Comparison of ENCODE assay signal across 7 cellular contexts in the genomic region with DNA sequence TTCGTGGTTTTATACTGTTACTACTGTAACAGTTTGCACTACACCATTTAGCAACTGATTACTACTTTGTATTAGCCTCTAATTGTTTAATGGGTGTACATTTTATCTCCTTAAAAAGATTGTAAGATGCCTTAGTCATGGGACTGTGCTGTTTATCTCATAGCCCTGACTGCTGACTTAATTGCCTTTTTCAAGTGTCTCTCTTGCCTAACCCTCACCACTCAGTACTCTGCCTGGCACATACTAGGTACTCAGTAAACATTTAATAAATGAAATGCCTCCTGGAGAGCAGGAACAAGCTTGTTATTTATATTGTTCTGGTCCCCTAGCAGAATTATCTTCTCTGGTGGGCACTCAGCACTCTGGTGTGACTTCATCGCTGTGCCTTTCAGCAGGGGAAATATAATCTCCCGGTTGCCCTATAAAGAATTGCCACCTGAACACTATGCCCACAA. TPM values are rescaled to one million over a fixed set of nuclear protein-coding genes. Genes with fewer than 3 reads are reported as not detected.
A peak's percentile ranks its signal among the peaks of the same experiment; 100 is the strongest.
DNase-seq lines count a peak whose midpoint lies in the region; ATAC-seq and TF ChIP-seq lines count a peak whose summit lies in the region.

No MANE protein-coding gene starts in this region.

- no peak overlapping the region for H2BK12ac ChIP-seq in trophoblast cell (ENCODE audit: low read length)

- no peak overlapping the region for H2AFZ ChIP-seq in trophoblast cell (ENCODE audit: insufficient read depth, low read length, poor library complexity)

- no peak overlapping the region for H3K4ac ChIP-seq in trophoblast cell (ENCODE audit: low read depth, low read length)

- no peak for ATAC-seq in HG03439 (IDR thresholded peaks at IDR 0.05; ENCODE audit: unreplicated experiment)

- H3K9ac ChIP-seq in trophoblast cell (ENCODE audit: low read length), result no peak overlapping the region

- intact Hi-C loops in dorsolateral prefrontal cortex (cut with DNase I), result loop anchor here (5.0 kb wide), 2 partner anchors 133 to 277 kb away; a partner anchor contains a TSS

- no peak overlapping the region for H3K18ac ChIP-seq in trophoblast cell (ENCODE audit: low read length)

- H3K14ac ChIP-seq in trophoblast cell (ENCODE audit: low read length), result no peak overlapping the region

- H3K36me3 ChIP-seq in HAP-1 (replicated peaks) (no peaks in the 10 kb centered on the region), trophoblast cell (ENCODE audit: control insufficient read depth in 1 of 2, insufficient read depth in 2 of 2, low read length in 2 of 2) (no peaks in the 10 kb centered on the region)

- H3K23ac ChIP-seq in trophoblast cell (ENCODE audit: low read length), result no peak overlapping the region

- H3K27me3 ChIP-seq in HAP-1 (ENCODE audit: low read depth) (no peaks in the 10 kb centered on the region), dorsolateral prefrontal cortex (no peaks in the 10 kb centered on the region), trophoblast cell (ENCODE audit: insufficient read depth, low read length) (no peaks in the 10 kb centered on the region)

- H2BK120ac ChIP-seq in trophoblast cell (ENCODE audit: insufficient read depth, low read length, poor library complexity), result no peak overlapping the region

- peaks cover 26% of the 10 kb centered on the region for H3K4me1 ChIP-seq in HAP-1
- peaks cover 6 to 8% of the 10 kb centered on the region in 2 experiments for H3K4me1 ChIP-seq in trophoblast cell (ENCODE audit: control insufficient read depth in 1 of 2, insufficient read depth in 2 of 2, low read length in 2 of 2)

- DNase-seq in HAP-1 (ENCODE audit: low spot score in 2 of 2) (no peak), NCI-H69 (lab: John Stamatoyannopoulos, UW) (peak; percentile 21), dorsolateral prefrontal cortex (no peak), trophoblast cell (no peak), cerebellum (ENCODE audit: low spot score) (no peak)
- DNase-seq in stimulated activated CD4-positive, alpha-beta T cell treated with anti-CD3 and anti-CD28 coated beads, Interleukin-2, amount 100 ng/mL, for 24 hours, result no peak

- peak overlapping the region; percentile 55 for H3K4me3 ChIP-seq in HAP-1
- H3K4me3 ChIP-seq in dorsolateral prefrontal cortex, result peak overlapping the region in 49 of 59 donors; percentile 56 to 95 (median 85)
- H3K4me3 ChIP-seq in trophoblast cell (ENCODE audit: low read depth, low read length), result no peak overlapping the region

- no peak for TF ChIP-seq CTCF in dorsolateral prefrontal cortex (IDR thresholded peaks at IDR 0.05 in 54 of 56, conservative IDR thresholded peaks at IDR 0.05 in 2 of 56; ENCODE audit: low read depth in 1 of 56, partially characterized antibody in 56 of 56)

- H3K79me1 ChIP-seq in trophoblast cell (ENCODE audit: low read length), result peaks cover 18% of the 10 kb centered on the region

- H3K4me2 ChIP-seq in trophoblast cell (ENCODE audit: low read length), result peak overlapping the region; percentile 14

- no peak overlapping the region for H4K12ac ChIP-seq in trophoblast cell (ENCODE audit: low read depth, low read length)

- H2BK5ac ChIP-seq in trophoblast cell (ENCODE audit: low read depth, low read length, poor library complexity), result no peak overlapping the region

- WGBS in trophoblast cell (ENCODE audit: extremely low coverage, insufficient coverage, insufficient read length), result no CpG with 5 or more reads among the region's 3 CpGs

- H2AK5ac ChIP-seq in trophoblast cell (ENCODE audit: low read length), result no peak overlapping the region

- no peak overlapping the region for H4K8ac ChIP-seq in trophoblast cell (ENCODE audit: low read depth, low read length)

- in situ Hi-C loops in HAP-1 (cut with MboI; ENCODE audit: low sequenced_read_pairs), result no loop called here

- H3K9me3 ChIP-seq in HAP-1, result no peaks in the 10 kb centered on the region
- no peaks in the 10 kb centered on the region for H3K9me3 ChIP-seq in trophoblast cell (ENCODE audit: insufficient read depth, low read depth, low read length)

- H3K79me2 ChIP-seq in trophoblast cell (ENCODE audit: control insufficient read depth, insufficient read depth, low read length, poor library complexity), result peaks cover 6% of the 10 kb centered on the region

- no peak overlapping the region for H4K91ac ChIP-seq in trophoblast cell (ENCODE audit: low read depth, low read length)

- H3K27ac ChIP-seq in dorsolateral prefrontal cortex (peak overlapping the region in 7 of 59 donors; percentile 1 to 94 (median 86)), trophoblast cell (ENCODE audit: low read depth, low read length) (no peak overlapping the region)

RNA-seq across cellular contexts. Expression of a gene that starts 1.7 kb away (rescaled TPM):
- 10 to 100 TPM; 29.4 to 57.1 (median 40.5) TPM for total RNA-seq in dorsolateral prefrontal cortex
- 22.3 and 22.8 TPM in 2 replicates for polyA plus RNA-seq in trophoblast cell (2013)
- 33.1 TPM for total RNA-seq in cerebellum
